In genomic region chr10:133084491-133084890, GRCh38 we compare ENCODE assay signal across 10 cellular contexts. TPM values are rescaled to one million over a fixed set of nuclear protein-coding genes. Genes with fewer than 3 reads are reported as not detected.
"Had no signal": no experiment of that assay in that cellular context is flagged by ENCODE, and none has a peak within 500 bp of the region (broad histone marks: within the 10 kb centered on the region; RNA-seq: fewer than 3 reads in every experiment).

No MANE protein-coding gene starts in this region.

- FAIRE-seq: HTR-8/SVneo had no signal

- H3K36me3 ChIP-seq: HAP-1 had no signal

- H3K9ac ChIP-seq: GM23248 had no signal

- H3K4me1 ChIP-seq: HAP-1 had no signal

- ATAC-seq: HCT116 had no signal

- H3K4me3 ChIP-seq: GM23248, HAP-1 had no signal

- DNase-seq: GM23248, GOT3, H7, HFFc6, IMR-90 had no signal

- H3K27ac ChIP-seq: GM23248 had no signal

- H3K9me3 ChIP-seq: HAP-1 had no signal

RNA-seq across cellular contexts. Expression of gene ADGRA1, which starts 3.2 kb away (rescaled TPM):
- total RNA-seq: GM23248, H4, HFFc6, HT-29, IMR-90 had no signal
- polyA plus RNA-seq: GM23248, IMR-90 had no signal
